ENCODE assay signal across 13 cellular contexts in the genomic region with DNA sequence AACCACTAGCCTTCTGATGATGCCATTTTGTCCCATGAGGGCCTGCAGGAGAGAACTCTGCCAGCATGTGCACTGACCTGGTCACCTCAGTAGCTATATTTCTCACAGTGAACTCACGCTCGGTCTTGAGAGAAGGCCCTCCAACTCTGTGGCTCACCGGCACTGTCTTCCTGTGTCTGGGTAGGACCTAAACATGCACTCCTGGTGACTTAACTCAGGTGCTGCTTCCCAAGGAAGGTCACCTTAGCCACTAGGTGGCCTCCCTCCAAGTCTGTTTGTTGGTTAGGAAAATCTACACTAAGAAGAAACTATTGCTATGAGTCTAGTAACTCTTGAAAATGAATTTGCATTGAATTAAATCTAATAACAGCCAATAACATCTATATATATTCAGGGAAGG. TPM values are rescaled to one million over a fixed set of nuclear protein-coding genes. Genes with fewer than 3 reads are reported as not detected.
DNase-seq lines count a peak whose midpoint lies in the region; ATAC-seq, FAIRE-seq and TF ChIP-seq lines count a peak whose summit lies in the region.
"Had no signal": no experiment of that assay in that cellular context is flagged by ENCODE, and none has a peak within 500 bp of the region (broad histone marks: within the 10 kb centered on the region; RNA-seq: fewer than 3 reads in every experiment).

No MANE protein-coding gene starts in this region.

- intact Hi-C loops in heart right ventricle (cut with DNase I), result loop anchor here in 5 of 10 donors (2.0 to 10.0 kb wide), 6 partner anchors 25 to 377 kb away; partner anchors contain the start of genes TLR6 (in 5 of the 5), TLR1 (in 2 of the 5) and TLR10 (in 1 of the 5)

- no peaks in the 10 kb centered on the region for H3K36me3 ChIP-seq in SK-N-SH (replicated peaks in 1 of 2; ENCODE audit: control insufficient read depth in 1 of 2, insufficient read depth in 2 of 2, low read length in 1 of 2)
- H3K36me3 ChIP-seq in small intestine (ENCODE audit: control insufficient read depth in 2 of 2, insufficient read depth in 2 of 2, low read length in 2 of 2), result no peaks in the 10 kb centered on the region
- H3K36me3 ChIP-seq in heart right ventricle, result no peaks in the 10 kb centered on the region

- DNase-seq in SK-N-SH, result no peak
- peak; percentile 31 for DNase-seq in M059J (ENCODE audit: low read depth)
- DNase-seq in epithelial cell of proximal tubule (ENCODE audit: low read depth), result no peak
- peak; percentile 42 for DNase-seq in small intestine
- DNase-seq in naive thymus-derived CD8-positive, alpha-beta T cell, result no peak
- DNase-seq in NCI-H2227 treated with DMSO at 0.1 percent for 48 hours (lab: John Stamatoyannopoulos, UW), result no peak
- DNase-seq in heart right ventricle, result no peak
- DNase-seq: effector memory CD4-positive, alpha-beta T cell; NCI-H146 had no signal

- H3K27me3 Mint-ChIP-seq in naive thymus-derived CD8-positive, alpha-beta T cell, result peaks cover 0 to 9% (median 0%) of the 10 kb centered on the region in 5 donors

- no peaks in the 10 kb centered on the region for H3K9me3 ChIP-seq in SK-N-SH
- no peaks in the 10 kb centered on the region for H3K9me3 ChIP-seq in small intestine (ENCODE audit: control insufficient read depth, low read depth)
- no peaks in the 10 kb centered on the region for H3K9me3 ChIP-seq in heart right ventricle

- H3K27me3 ChIP-seq in SK-N-SH (ENCODE audit: insufficient read depth) (no peaks in the 10 kb centered on the region), small intestine (ENCODE audit: control insufficient read depth in 2 of 2, insufficient read depth in 2 of 2, low read length in 2 of 2) (no peaks in the 10 kb centered on the region), heart right ventricle (no peaks in the 10 kb centered on the region)

- TF ChIP-seq EP300 in SK-N-SH (IDR thresholded peaks at IDR 0.05; ENCODE audit: borderline replicate concordance in 1 of 2, low read depth in 1 of 2, low read length in 1 of 2), result no peak

- H3K79me2 ChIP-seq in SK-N-SH (ENCODE audit: insufficient read depth), result no peaks in the 10 kb centered on the region

- H3F3A ChIP-seq in SK-N-SH (replicated peaks; ENCODE audit: insufficient read depth), result no peaks in the 10 kb centered on the region

- H3K27ac ChIP-seq in SK-N-SH (ENCODE audit: low read depth in 2 of 2, low read length in 1 of 2) (no peak overlapping the region), small intestine (ENCODE audit: low read depth in 1 of 2, low read length in 1 of 2) (no peak overlapping the region), heart right ventricle (peak overlapping the region in 1 of 10 donors; percentile 2)

- no peak for TF ChIP-seq RAD21 in SK-N-SH (IDR thresholded peaks at IDR 0.05; ENCODE audit: low read length)

- CTCF ChIA-PET in SK-N-SH (lab: Yijun Ruan, JAX), result interaction anchor here (1.2 to 5.6 kb wide), 6 partner anchors 12 to 579 kb away, joined by 3 to 88 read pairs (median 30); partner anchors contain the start of genes TLR1 and TLR10

- peak; percentile 36 for TF ChIP-seq CTCF in SK-N-SH (IDR thresholded peaks at IDR 0.05)
- TF ChIP-seq CTCF in epithelial cell of proximal tubule (conservative IDR thresholded peaks at IDR 0.05; ENCODE audit: low read depth, low read length), result peak; percentile 62
- TF ChIP-seq CTCF in heart right ventricle (IDR thresholded peaks at IDR 0.05), result peak in 3 of 9 donors; percentile 17 to 23 (median 22)

- FAIRE-seq in small intestine (lab: Jason Lieb, UNC), result no peak

- no peaks in the 10 kb centered on the region for H3K36me3 Mint-ChIP-seq in naive thymus-derived CD8-positive, alpha-beta T cell

- ATAC-seq in SK-N-SH treated with all-trans-retinoic acid at 6 μM for 48 hours (no peak), heart right ventricle (no peak)
- ATAC-seq in naive thymus-derived CD8-positive, alpha-beta T cell, result no peak

- H3K9me2 ChIP-seq in SK-N-SH, result no peaks in the 10 kb centered on the region

- H3K9ac ChIP-seq in SK-N-SH, result no peak overlapping the region

- no peak overlapping the region for H3K4me2 ChIP-seq in SK-N-SH

- POLR2A ChIA-PET in SK-N-SH (lab: Yijun Ruan, JAX), result no interaction called here
- POLR2A ChIA-PET in naive thymus-derived CD8-positive, alpha-beta T cell (lab: Charles Lee), result no interaction called here

- no peaks in the 10 kb centered on the region; a peak in 1 of 4 replicates for H3K4me1 ChIP-seq in SK-N-SH (ENCODE audit: control insufficient read depth in 1 of 2, insufficient read depth in 2 of 2, low read depth in 1 of 2, low read length in 1 of 2)
- no peaks in the 10 kb centered on the region for H3K4me1 ChIP-seq in small intestine (ENCODE audit: control insufficient read depth in 2 of 2, insufficient read depth in 1 of 2, low read depth in 1 of 2, low read length in 1 of 2)
- peaks cover 0 to 49% (median 7%) of the 10 kb centered on the region in 9 donors for H3K4me1 ChIP-seq in heart right ventricle

- no peak overlapping the region for H2AFZ ChIP-seq in SK-N-SH (ENCODE audit: low read depth)

- 68% methylated on average over 3 of the region's 3 CpGs for WGBS in SK-N-SH (ENCODE audit: low lambda C conversion rate)
- WGBS in small intestine, 3 donors, result 58 to 71% (median 69%) methylated on average over 3 of the region's 3 CpGs
- WGBS in heart right ventricle, 2 donors, result 74 to 82% methylated on average over 3 of the region's 3 CpGs

- H3K4me3 ChIP-seq in SK-N-SH (ENCODE audit: low read depth in 2 of 2, low read length in 1 of 2) (no peak overlapping the region), epithelial cell of proximal tubule (ENCODE audit: low read depth, low read length) (no peak overlapping the region), small intestine (ENCODE audit: low read depth in 1 of 2, low read length in 2 of 2) (no peak overlapping the region), heart right ventricle (no peak overlapping the region)
- H3K4me3 ChIP-seq: lung, skin epidermis had no signal

- H3K9me3 Mint-ChIP-seq in naive thymus-derived CD8-positive, alpha-beta T cell, result no peaks in the 10 kb centered on the region
- H3K9me3 Mint-ChIP-seq: activated T-helper 1 cell treated with anti-CD3 and anti-CD28 coated beads, Interleukin-12 subunit alpha, Interleukin-12 subunit beta, Interleukin-2, Interleukin-4 antibody, amounts not matched to agents 30 ng/mL and 10 ng/mL and 1 ng/mL, durations not matched to agents 14 hours and 24 hours and 36 hours had no signal

- peaks cover 10 to 34% (median 18%) of the 10 kb centered on the region in 4 donors for H3K4me1 Mint-ChIP-seq in naive thymus-derived CD8-positive, alpha-beta T cell

- no peaks in the 10 kb centered on the region for H4K20me1 ChIP-seq in SK-N-SH (ENCODE audit: insufficient read depth)

- no peak overlapping the region for H3K27ac Mint-ChIP-seq in naive thymus-derived CD8-positive, alpha-beta T cell
- H3K27ac Mint-ChIP-seq: activated T-helper 1 cell treated with anti-CD3 and anti-CD28 coated beads, Interleukin-12 subunit alpha, Interleukin-12 subunit beta, Interleukin-2, Interleukin-4 antibody, amounts not matched to agents 30 ng/mL and 10 ng/mL and 1 ng/mL, durations not matched to agents 14 hours and 24 hours and 36 hours had no signal

- H3K4me3 Mint-ChIP-seq in naive thymus-derived CD8-positive, alpha-beta T cell, result no peak overlapping the region
- H3K4me3 Mint-ChIP-seq: activated T-helper 1 cell treated with anti-CD3 and anti-CD28 coated beads, Interleukin-12 subunit alpha, Interleukin-12 subunit beta, Interleukin-2, Interleukin-4 antibody, amounts not matched to agents 30 ng/mL and 10 ng/mL and 1 ng/mL, durations not matched to agents 14 hours and 24 hours and 36 hours had no signal

TF ChIP-seq in SK-N-SH, 30 proteins besides CTCF, POLR2A, EP300 and RAD21 (continues in another document):
- no peak for TF ChIP-seq NFIC (IDR thresholded peaks at IDR 0.05; ENCODE audit: borderline replicate concordance)
- TF ChIP-seq ELF1 (IDR thresholded peaks at IDR 0.05), result no peak
- TF ChIP-seq, protein P1, sequence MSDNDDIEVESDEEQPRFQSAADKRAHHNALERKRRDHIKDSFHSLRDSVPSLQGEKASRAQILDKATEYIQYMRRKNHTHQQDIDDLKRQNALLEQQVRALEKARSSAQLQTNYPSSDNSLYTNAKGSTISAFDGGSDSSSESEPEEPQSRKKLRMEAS (IDR thresholded peaks at IDR 0.05; ENCODE audit: low read depth), result no peak
- no peak for TF ChIP-seq SIN3A (IDR thresholded peaks at IDR 0.05; ENCODE audit: borderline replicate concordance, low read depth, low read length)
- TF ChIP-seq JUND (IDR thresholded peaks at IDR 0.05), result no peak

TF ChIP-seq in SK-N-SH treated with all-trans-retinoic acid at 6 μM for 48 hours, 23 proteins besides CTCF, POLR2A, EP300 and RAD21 (continues in another document):
- TF ChIP-seq RARB (CRISPR knock-in tag; IDR thresholded peaks at IDR 0.05) (no peak), ZFP3 (CRISPR knock-in tag; IDR thresholded peaks at IDR 0.05) (no peak), ZFP30 (CRISPR knock-in tag; IDR thresholded peaks at IDR 0.05) (no peak)

RNA-seq across cellular contexts. Expression of gene TLR10, which starts 24.8 kb away (rescaled TPM):
- not detected in 2 replicates for polyA plus RNA-seq in SK-N-SH (2012; rRNA removed)
- polyA plus RNA-seq in SK-N-SH (2012; cell fraction: cytosol; rRNA removed), result not detected in 2 replicates
- not detected in 2 replicates for polyA plus RNA-seq in SK-N-SH (2012; cell fraction: nucleus; rRNA removed)
- not detected in 2 replicates for total RNA-seq in M059J (2014; rRNA removed; shearing (Covaris generic))
- not detected in 2 replicates for total RNA-seq in epithelial cell of proximal tubule
- polyA plus RNA-seq in small intestine, result under 1 TPM in 2 of 3 donors, not detected in 1; 0.22 to 0.52 TPM
- total RNA-seq in naive thymus-derived CD8-positive, alpha-beta T cell, result 1 to 10 TPM; 2.0 to 2.7 TPM
- under 1 TPM in 2 of 3 donors, not detected in 1; 0.30 to 0.44 TPM for polyA plus RNA-seq in naive thymus-derived CD8-positive, alpha-beta T cell
- total RNA-seq in heart right ventricle, result under 1 TPM in 4 of 10 donors, not detected in 6; 0.06 to 0.39 (median 0.11) TPM
- polyA plus RNA-seq in heart right ventricle, result under 1 TPM in 1 of 2 donors, not detected in 1; 0.01 TPM
- total RNA-seq: activated T-helper 1 cell treated with anti-CD3 and anti-CD28 coated beads, Interleukin-12 subunit alpha, Interleukin-12 subunit beta, Interleukin-2, Interleukin-4 antibody, amounts not matched to agents 30 ng/mL and 10 ng/mL and 1 ng/mL, durations not matched to agents 14 hours and 24 hours and 36 hours had no signal

RNA-seq across cellular contexts. Expression of gene TLR1, which starts 46.6 kb away (rescaled TPM):
- 0.03 TPM in 1 of 2 replicates, not detected in the other for polyA plus RNA-seq in SK-N-SH (2012; rRNA removed)
- 0.03 TPM in 1 of 2 replicates, not detected in the other for polyA plus RNA-seq in SK-N-SH (2012; cell fraction: cytosol; rRNA removed)
- polyA plus RNA-seq in SK-N-SH (2012; cell fraction: nucleus; rRNA removed), result 0.04 TPM in 1 of 2 replicates, not detected in the other
- total RNA-seq in M059J (2014; rRNA removed; shearing (Covaris generic)), result 3.2 and 5.5 TPM in 2 replicates
- total RNA-seq in epithelial cell of proximal tubule, result 0.51 and 0.98 TPM in 2 replicates
- 1 to 10 TPM in 2 of 3 donors, under 1 TPM in 1; 0.54 to 2.6 (median 1.1) TPM for polyA plus RNA-seq in small intestine
- total RNA-seq in naive thymus-derived CD8-positive, alpha-beta T cell, result 10 to 100 TPM; 11.1 to 13.3 TPM
- 1 to 10 TPM; 7.1 to 7.9 (median 7.4) TPM for polyA plus RNA-seq in naive thymus-derived CD8-positive, alpha-beta T cell
- 10 to 100 TPM in 1 of 10 donors, 1 to 10 TPM in 8, under 1 TPM in 1; 0.93 to 14.0 (median 3.1) TPM for total RNA-seq in heart right ventricle
- under 1 TPM; 0.49 to 0.80 TPM for polyA plus RNA-seq in heart right ventricle

Comparison
In these comparisons a context has a peak if more than half of its experiments do, and no peak if none do; other contexts are left out.
1. DNase-seq: peak in M059J (single experiment) and small intestine (single experiment); none in SK-N-SH (single experiment), epithelial cell of proximal tubule (single experiment), naive thymus-derived CD8-positive, alpha-beta T cell (0 of 10), NCI-H2227 treated with DMSO at 0.1 percent for 48 hours (single experiment) and heart right ventricle (0 of 2).